ENCODE assay signal across 31 cellular contexts in the genomic region with DNA sequence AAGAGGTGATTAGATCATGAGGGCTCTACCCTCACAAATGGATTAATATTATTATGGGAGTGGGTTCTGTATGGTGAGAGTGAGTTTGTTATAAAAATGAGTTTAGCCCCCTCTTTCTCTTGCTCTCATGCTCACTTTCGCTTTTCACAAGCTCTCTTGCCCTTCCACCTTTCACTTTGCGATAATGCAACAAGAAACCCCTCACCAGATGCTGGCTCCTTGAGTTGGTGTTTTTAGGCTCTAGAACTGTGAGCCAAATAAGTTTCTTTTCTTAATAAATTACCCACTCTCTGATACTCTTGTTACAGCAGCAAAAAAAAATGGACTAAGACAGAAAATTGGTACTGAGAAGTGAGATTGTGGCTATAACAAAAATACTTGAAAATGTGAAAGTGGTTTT.
"Had no signal": no experiment of that assay in that cellular context is flagged by ENCODE, and none has a peak within 500 bp of the region (broad histone marks: within the 10 kb centered on the region; RNA-seq: fewer than 3 reads in every experiment).

No MANE protein-coding gene starts in this region.

- DNase-seq: activated B cell treated with CpG ODN at 0.5 μM for 24 hours; activated CD4-positive, alpha-beta memory T cell treated with anti-CD3 and anti-CD28 coated beads for 36 hours; activated CD4-positive, alpha-beta T cell treated with anti-CD3 and anti-CD28 coated beads for 4 hours; activated CD4-positive, alpha-beta T cell treated with anti-CD3 and anti-CD28 coated beads, Interleukin-2, amount 50 U/mL, for 1 hour; activated CD4-positive, CD25-positive, alpha-beta regulatory T cell treated with anti-CD3 and anti-CD28 coated beads, Interleukin-2, amount 50 U/mL, for 72 hours; activated CD8-positive, alpha-beta memory T cell treated with anti-CD3 and anti-CD28 coated beads, Interleukin-2, amount 50 U/mL, for 48 hours; activated effector memory CD4-positive, alpha-beta T cell treated with Interleukin-2 at 50 U/mL for 16 hours; activated naive CD4-positive, alpha-beta T cell treated with anti-CD3 and anti-CD28 coated beads, Interleukin-2, amount 10 ng/mL, durations not matched to agents 7 days and 5 days; activated naive CD8-positive, alpha-beta T cell treated with anti-CD3 and anti-CD28 coated beads, Interleukin-2, amount 50 U/mL, for 24 hours; activated T-cell treated with anti-CD3 and anti-CD28 coated beads, Interleukin-2, amount 50 U/mL, for 48 hours; anterior cingulate cortex; caudate nucleus; cerebellar nuclear complex; MM.1S; MV-4-11; NCI-H1092; NCI-H1436 treated with DMSO at 0.1 percent for 48 hours; NCI-H1694 treated with DMSO at 0.1 percent for 48 hours; NCI-H2029; NCI-H345; NCI-H524 treated with DMSO at 0.1 percent for 48 hours; NCI-H748 treated with DMSO at 0.1 percent for 48 hours; PC-9; SIG-M5; SW 1271; T-helper 1 cell; T-helper 2 cell; T-helper 9 cell had no signal

- ATAC-seq: activated naive CD8-positive, alpha-beta T cell treated with anti-CD3 and anti-CD28 coated beads, Interleukin-2, amount 50 U/mL, for 24 hours; Right ventricle myocardium inferior had no signal

- H2AFZ ChIP-seq: PC-9 had no signal

- H3K4me2 ChIP-seq: PC-9 had no signal

- FAIRE-seq: bronchial epithelial cell, RCC 7860 had no signal

- H3K4me3 ChIP-seq: PC-9 had no signal
